Comparison of ENCODE assay signal across 8 cellular contexts in genomic region chr6:44338228-44339122, GRCh38. TPM values are rescaled to one million over a fixed set of nuclear protein-coding genes. Genes with fewer than 3 reads are reported as not detected.
DNase-seq lines count a peak whose midpoint lies in the region; ATAC-seq and TF ChIP-seq lines count a peak whose summit lies in the region.

No MANE protein-coding gene starts in this region.

- WGBS in heart left ventricle, 4 donors: 4 to 6% (median 5%) methylated on average over 11 of the region's 11 CpGs

- no peaks in the 10 kb centered on the region for H3K36me3 Mint-ChIP-seq in CD4-positive, CD25-positive, alpha-beta regulatory T cell
- no peaks in the 10 kb centered on the region for H3K36me3 Mint-ChIP-seq in activated naive CD8-positive, alpha-beta T cell treated with anti-CD3 and anti-CD28 coated beads, Interleukin-2, amount 10 ng/mL, durations not matched to agents 7 days and 5 days

- H3K9me3 Mint-ChIP-seq in CD4-positive, CD25-positive, alpha-beta regulatory T cell: no peaks in the 10 kb centered on the region
- H3K9me3 Mint-ChIP-seq in activated naive CD8-positive, alpha-beta T cell treated with anti-CD3 and anti-CD28 coated beads, Interleukin-2, amount 10 ng/mL, durations not matched to agents 7 days and 5 days: no peaks in the 10 kb centered on the region

- ATAC-seq in CD4-positive, CD25-positive, alpha-beta regulatory T cell (ENCODE audit: low read depth in 2 of 2): peak; percentile 77 to 78
- ATAC-seq in GM21825 (IDR thresholded peaks at IDR 0.05; ENCODE audit: unreplicated experiment) (peak; percentile 74), heart left ventricle (peak; percentile 57 to 83 (median 78)), HG02970 (IDR thresholded peaks at IDR 0.05; ENCODE audit: low FRiP score, unreplicated experiment) (no peak)
- peak; percentile 88 for ATAC-seq in activated naive CD8-positive, alpha-beta T cell treated with anti-CD3 and anti-CD28 coated beads, Interleukin-2, amount 10 ng/mL, durations not matched to agents 7 days and 5 days (ENCODE audit: low read depth)

- H3K27me3 Mint-ChIP-seq in CD4-positive, CD25-positive, alpha-beta regulatory T cell: peaks cover 50% of the 10 kb centered on the region
- H3K27me3 Mint-ChIP-seq in activated naive CD8-positive, alpha-beta T cell treated with anti-CD3 and anti-CD28 coated beads, Interleukin-2, amount 10 ng/mL, durations not matched to agents 7 days and 5 days: peaks cover 31% of the 10 kb centered on the region

- H3K9me3 ChIP-seq in CD4-positive, CD25-positive, alpha-beta regulatory T cell (ENCODE audit: control insufficient read depth in 2 of 2, low read length in 2 of 2): no peaks in the 10 kb centered on the region
- H3K9me3 ChIP-seq in heart left ventricle: no peaks in the 10 kb centered on the region

- peak; percentile 51 to 79 (median 61) for TF ChIP-seq CTCF in heart left ventricle (IDR thresholded peaks at IDR 0.05)

- POLR2A ChIA-PET in activated naive CD8-positive, alpha-beta T cell treated with anti-CD3 and anti-CD28 coated beads, Interleukin-2, amount 10 ng/mL, durations not matched to agents 7 days and 5 days (lab: Charles Lee): no interaction called here

- no peak for TF ChIP-seq POLR2A in heart left ventricle (IDR thresholded peaks at IDR 0.05)

- H3K4me3 Mint-ChIP-seq in CD4-positive, CD25-positive, alpha-beta regulatory T cell: no peak overlapping the region
- H3K4me3 Mint-ChIP-seq in activated naive CD8-positive, alpha-beta T cell treated with anti-CD3 and anti-CD28 coated beads, Interleukin-2, amount 10 ng/mL, durations not matched to agents 7 days and 5 days: no peak overlapping the region

- H3K4me3 ChIP-seq in CD4-positive, CD25-positive, alpha-beta regulatory T cell (ENCODE audit: low read depth, low read length): no peak overlapping the region
- no peak overlapping the region for H3K4me3 ChIP-seq in heart left ventricle

- H3K27me3 ChIP-seq in CD4-positive, CD25-positive, alpha-beta regulatory T cell (ENCODE audit: control insufficient read depth, insufficient read depth, low read length): peaks cover 9% of the 10 kb centered on the region
- peaks cover 0 to 7% (median 0%) of the 10 kb centered on the region in 9 donors for H3K27me3 ChIP-seq in heart left ventricle

- no peaks in the 10 kb centered on the region for H3K36me3 ChIP-seq in CD4-positive, CD25-positive, alpha-beta regulatory T cell (ENCODE audit: control insufficient read depth, insufficient read depth, low read length)
- H3K36me3 ChIP-seq in heart left ventricle: no peaks in the 10 kb centered on the region

- peak overlapping the region in 1 of 3 donors; percentile 50 for H3K27ac Mint-ChIP-seq in CD4-positive, CD25-positive, alpha-beta regulatory T cell
- no peak overlapping the region for H3K27ac Mint-ChIP-seq in activated naive CD8-positive, alpha-beta T cell treated with anti-CD3 and anti-CD28 coated beads, Interleukin-2, amount 10 ng/mL, durations not matched to agents 7 days and 5 days

- intact Hi-C loops in heart left ventricle (cut with DNase I): loop anchor here (1.0 to 10.0 kb wide), 12 partner anchors 70 to 242 kb away; partner anchors contain the start of genes CAPN11 (in 1 of the 10) and NFKBIE (in 1 of the 10)

- no peaks in the 10 kb centered on the region for H3K4me1 ChIP-seq in CD4-positive, CD25-positive, alpha-beta regulatory T cell (ENCODE audit: control insufficient read depth, insufficient read depth, low read length, poor library complexity, severe bottlenecking)
- H3K4me1 ChIP-seq in heart left ventricle: peaks cover 0 to 12% (median 5%) of the 10 kb centered on the region in 12 donors

- peak; percentile 40 to 74 (median 65) for DNase-seq in CD4-positive, CD25-positive, alpha-beta regulatory T cell
- peak; percentile 77 for DNase-seq in NCI-H1436 (lab: John Stamatoyannopoulos, UW)
- peak; percentile 77 for DNase-seq in SKM-1 treated with dmso at 0.1 percent for 144 hours (lab: John Stamatoyannopoulos, UW; ENCODE audit: unreplicated experiment)
- DNase-seq in activated naive CD8-positive, alpha-beta T cell treated with anti-CD3 and anti-CD28 coated beads, Interleukin-2, amount 10 ng/mL, durations not matched to agents 7 days and 5 days: peak; percentile 67
- DNase-seq in heart left ventricle: peak in 4 of 5 donors; percentile 44 to 58 (median 46)
- DNase-seq in renal cortical epithelial cell (ENCODE audit: low read depth): peak; percentile 46

- H3K27ac ChIP-seq in CD4-positive, CD25-positive, alpha-beta regulatory T cell (ENCODE audit: insufficient read depth, low read length, poor library complexity, severe bottlenecking): no peak overlapping the region
- peak overlapping the region in 1 of 12 donors; percentile 42 for H3K27ac ChIP-seq in heart left ventricle

- H3K4me1 Mint-ChIP-seq in CD4-positive, CD25-positive, alpha-beta regulatory T cell: no peaks in the 10 kb centered on the region
- peaks cover 8% of the 10 kb centered on the region for H3K4me1 Mint-ChIP-seq in activated naive CD8-positive, alpha-beta T cell treated with anti-CD3 and anti-CD28 coated beads, Interleukin-2, amount 10 ng/mL, durations not matched to agents 7 days and 5 days

RNA-seq across cellular contexts. Expression of gene SPATS1, which starts 4.0 kb away (rescaled TPM):
- not detected for total RNA-seq in CD4-positive, CD25-positive, alpha-beta regulatory T cell
- not detected for polyA plus RNA-seq in CD4-positive, CD25-positive, alpha-beta regulatory T cell
- total RNA-seq in activated naive CD8-positive, alpha-beta T cell treated with anti-CD3 and anti-CD28 coated beads, Interleukin-2, amount 10 ng/mL, durations not matched to agents 7 days and 5 days: not detected
- total RNA-seq in heart left ventricle (not detected), renal cortical epithelial cell (not detected in 2 replicates)
- not detected for polyA plus RNA-seq in heart left ventricle

RNA-seq across cellular contexts. Expression of gene AARS2, which starts 25.3 kb away (rescaled TPM):
- total RNA-seq in CD4-positive, CD25-positive, alpha-beta regulatory T cell: 15.7 TPM
- polyA plus RNA-seq in CD4-positive, CD25-positive, alpha-beta regulatory T cell: 1 to 10 TPM; 3.6 to 8.3 (median 6.1) TPM
- 10 to 100 TPM; 23.0 to 23.2 TPM for total RNA-seq in activated naive CD8-positive, alpha-beta T cell treated with anti-CD3 and anti-CD28 coated beads, Interleukin-2, amount 10 ng/mL, durations not matched to agents 7 days and 5 days
- total RNA-seq in heart left ventricle (1 to 10 TPM; 5.0 to 9.8 (median 7.6) TPM), renal cortical epithelial cell (8.2 and 15.5 TPM in 2 replicates)
- 1 to 10 TPM; 4.1 to 7.6 TPM for polyA plus RNA-seq in heart left ventricle

RNA-seq across cellular contexts. Expression of gene CDC5L, which starts 49.0 kb away (rescaled TPM):
- total RNA-seq in CD4-positive, CD25-positive, alpha-beta regulatory T cell: 22.4 TPM
- 10 to 100 TPM; 15.9 to 18.3 (median 16.3) TPM for polyA plus RNA-seq in CD4-positive, CD25-positive, alpha-beta regulatory T cell
- 10 to 100 TPM; 20.9 to 22.8 TPM for total RNA-seq in activated naive CD8-positive, alpha-beta T cell treated with anti-CD3 and anti-CD28 coated beads, Interleukin-2, amount 10 ng/mL, durations not matched to agents 7 days and 5 days
- total RNA-seq in heart left ventricle (10 to 100 TPM; 17.3 to 24.8 (median 18.8) TPM), renal cortical epithelial cell (23.6 and 27.3 TPM in 2 replicates)
- 10 to 100 TPM in 1 of 2 donors, 1 to 10 TPM in 1; 5.8 to 15.6 TPM for polyA plus RNA-seq in heart left ventricle
